In genomic region chr3:177948716-177949422, GRCh38 we compare ENCODE assay signal across 31 cellular contexts.
A peak's percentile ranks its signal among the peaks of the same experiment; 100 is the strongest.
DNase-seq lines count a peak whose midpoint lies in the region; ATAC-seq and TF ChIP-seq lines count a peak whose summit lies in the region.
"Had no signal": no experiment of that assay in that cellular context is flagged by ENCODE, and none has a peak within 500 bp of the region (broad histone marks: within the 10 kb centered on the region; RNA-seq: fewer than 3 reads in every experiment).

No MANE protein-coding gene starts in this region.

- DNase-seq in MM.1S: peak; percentile 25
- no peak for DNase-seq in nephron progenitor cell
- no peak for DNase-seq in D341Med (ENCODE audit: low spot score)
- DNase-seq in tibial nerve (ENCODE audit: low spot score in 2 of 2): no peak
- no peak for DNase-seq in SHP77 treated with DMSO at 0.1 percent for 48 hours (lab: John Stamatoyannopoulos, UW)
- DNase-seq: ACHN; activated CD4-positive, alpha-beta T cell treated with anti-CD3 and anti-CD28 coated beads for 36 hours; activated effector memory CD4-positive, alpha-beta T cell treated with anti-CD3 and anti-CD28 coated beads, Interleukin-2, amount 50 U/mL, for 16 hours; activated naive CD8-positive, alpha-beta T cell treated with anti-CD3 and anti-CD28 coated beads for 36 hours; BE2C; effector memory CD8-positive, alpha-beta T cell; H7; heart left ventricle; lower lobe of right lung; NCI-H1105 treated with DMSO at 0.1 percent for 48 hours; NCI-H2081 treated with DMSO at 0.1 percent for 48 hours; NCI-H446; pancreas; retina; SK-N-SH; stimulated activated CD4-positive, alpha-beta T cell treated with anti-CD3 and anti-CD28 coated beads, Interleukin-2, amount 100 ng/mL, for 24 hours; T-helper 17 cell had no signal

- no peaks in the 10 kb centered on the region for H3K79me2 ChIP-seq in MM.1S (ENCODE audit: low read length)

- H3K36me3 Mint-ChIP-seq in nephron progenitor cell (ENCODE audit: low read depth): peaks cover 3% of the 10 kb centered on the region

- H3K4me3 Mint-ChIP-seq in nephron progenitor cell: no peak overlapping the region
- H3K4me3 Mint-ChIP-seq: activated CD4-positive, alpha-beta T cell treated with anti-CD3 and anti-CD28 coated beads for 36 hours; activated naive CD8-positive, alpha-beta T cell treated with anti-CD3 and anti-CD28 coated beads for 36 hours; effector memory CD8-positive, alpha-beta T cell; IgD-negative memory B cell; neural crest cell; T-helper 17 cell; type B pancreatic cell had no signal

- H3K4me3 ChIP-seq in MM.1S (ENCODE audit: low read length): no peak overlapping the region
- no peak overlapping the region for H3K4me3 ChIP-seq in tibial nerve
- H3K4me3 ChIP-seq: ascending aorta, coronary artery, heart left ventricle, lower lobe of right lung, pancreas had no signal

- peaks cover 5% of the 10 kb centered on the region for H3K9me3 Mint-ChIP-seq in nephron progenitor cell
- H3K9me3 Mint-ChIP-seq: effector memory CD8-positive, alpha-beta T cell had no signal

- H3F3A ChIP-seq in MM.1S (ENCODE audit: insufficient read depth, low read length): no peaks in the 10 kb centered on the region

- H3K9ac ChIP-seq in MM.1S (ENCODE audit: low read length): no peak overlapping the region
- H3K9ac ChIP-seq: SK-N-SH had no signal

- no peaks in the 10 kb centered on the region for H3K9me2 ChIP-seq in MM.1S (replicated peaks; ENCODE audit: insufficient read depth, low read length)
- H3K9me2 ChIP-seq: SK-N-SH had no signal

- ATAC-seq in GM18867 (IDR thresholded peaks at IDR 0.05; ENCODE audit: unreplicated experiment) (peak; percentile 68), HG02870 (IDR thresholded peaks at IDR 0.05; ENCODE audit: unreplicated experiment) (peak; percentile 68), HG02588 (IDR thresholded peaks at IDR 0.05; ENCODE audit: unreplicated experiment) (no peak)
- ATAC-seq: activated CD4-positive, alpha-beta T cell treated with anti-CD3 and anti-CD28 coated beads for 36 hours; effector memory CD8-positive, alpha-beta T cell; heart left ventricle; lower lobe of right lung; pancreas; T-helper 17 cell had no signal

- H3K4me1 ChIP-seq in MM.1S (ENCODE audit: low read length) (no peaks in the 10 kb centered on the region), tibial nerve (peaks cover 0 to 10% (median 0%) of the 10 kb centered on the region in 4 donors)
- H3K4me1 ChIP-seq: BE2C, lower lobe of right lung, pancreas had no signal

- H3K9me3 ChIP-seq in MM.1S (replicated peaks; ENCODE audit: insufficient read depth, low read length): no peaks in the 10 kb centered on the region
- no peaks in the 10 kb centered on the region for H3K9me3 ChIP-seq in tibial nerve
- H3K9me3 ChIP-seq: ascending aorta, BE2C, heart left ventricle, lower lobe of right lung, pancreas, SK-N-SH had no signal

- H3K27me3 Mint-ChIP-seq in nephron progenitor cell (ENCODE audit: low read depth, poor library complexity): peaks cover 2% of the 10 kb centered on the region
- H3K27me3 Mint-ChIP-seq: activated CD4-positive, alpha-beta T cell treated with anti-CD3 and anti-CD28 coated beads for 36 hours; activated naive CD8-positive, alpha-beta T cell treated with anti-CD3 and anti-CD28 coated beads for 36 hours; effector memory CD8-positive, alpha-beta T cell; IgD-negative memory B cell; T-helper 17 cell; type B pancreatic cell had no signal

- H3K36me3 ChIP-seq in MM.1S (replicated peaks; ENCODE audit: insufficient read depth, low read length) (no peaks in the 10 kb centered on the region), tibial nerve (no peaks in the 10 kb centered on the region)
- H3K36me3 ChIP-seq: ascending aorta, BE2C, heart left ventricle, lower lobe of right lung, pancreas had no signal

- H3K4me2 ChIP-seq in MM.1S (ENCODE audit: low read depth, low read length): no peak overlapping the region
- H3K4me2 ChIP-seq: SK-N-SH had no signal

- 95 to 98% methylated on average over 4 of the region's 4 CpGs for WGBS in tibial nerve, 2 donors

- TF ChIP-seq EP300 in tibial nerve (IDR thresholded peaks at IDR 0.05): no peak

- H3K27me3 ChIP-seq in MM.1S (replicated peaks; ENCODE audit: insufficient read depth, low read length) (no peaks in the 10 kb centered on the region), tibial nerve (no peaks in the 10 kb centered on the region)
- H3K27me3 ChIP-seq: ascending aorta, BE2C, heart left ventricle, pancreas had no signal

- no peak for TF ChIP-seq POLR2A in tibial nerve (IDR thresholded peaks at IDR 0.05)

- H3K27ac ChIP-seq in MM.1S (ENCODE audit: low read length) (no peak overlapping the region), tibial nerve (no peak overlapping the region)
- H3K27ac ChIP-seq: ascending aorta, coronary artery, heart left ventricle, lower lobe of right lung, pancreas, RWPE1 had no signal

- H4K20me1 ChIP-seq in MM.1S (ENCODE audit: insufficient read depth, low read length): no peaks in the 10 kb centered on the region

- H3K4me1 Mint-ChIP-seq in nephron progenitor cell: peaks cover 23% of the 10 kb centered on the region

- H3K27ac Mint-ChIP-seq in nephron progenitor cell: peak overlapping the region; percentile 44
- H3K27ac Mint-ChIP-seq: activated CD4-positive, alpha-beta T cell treated with anti-CD3 and anti-CD28 coated beads for 36 hours; activated naive CD8-positive, alpha-beta T cell treated with anti-CD3 and anti-CD28 coated beads for 36 hours; effector memory CD8-positive, alpha-beta T cell; IgD-negative memory B cell; T-helper 17 cell; type B pancreatic cell had no signal

- no peak for TF ChIP-seq CTCF in MM.1S (IDR thresholded peaks at IDR 0.05; ENCODE audit: low read length)
- TF ChIP-seq CTCF in nephron progenitor cell (IDR thresholded peaks at IDR 0.05): no peak
- no peak for TF ChIP-seq CTCF in tibial nerve (IDR thresholded peaks at IDR 0.05)

- H2AFZ ChIP-seq in MM.1S (ENCODE audit: low read length): no peak overlapping the region
